Comparison of ENCODE assay signal across 8 cellular contexts in genomic region chr18:26460449-26461091, GRCh38.
A peak's percentile ranks its signal among the peaks of the same experiment; 100 is the strongest.
DNase-seq lines count a peak whose midpoint lies in the region; ATAC-seq and TF ChIP-seq lines count a peak whose summit lies in the region.

No MANE protein-coding gene starts in this region.

- H3K27me3 ChIP-seq in thymus (ENCODE audit: control insufficient read depth, insufficient read depth) (no peaks in the 10 kb centered on the region), suprapubic skin (no peaks in the 10 kb centered on the region)

- peaks cover 17% of the 10 kb centered on the region for H3K4me1 Mint-ChIP-seq in activated CD8-positive, alpha-beta memory T cell treated with anti-CD3 and anti-CD28 coated beads, Interleukin-2, amount 10 ng/mL, durations not matched to agents 7 days and 5 days

- no peak for DNase-seq in activated CD8-positive, alpha-beta memory T cell treated with anti-CD3 and anti-CD28 coated beads, Interleukin-2, amount 10 ng/mL, durations not matched to agents 7 days and 5 days
- no peak for DNase-seq in activated CD8-positive, alpha-beta memory T cell treated with anti-CD3 and anti-CD28 coated beads for 24 hours
- DNase-seq in SHP77 (lab: John Stamatoyannopoulos, UW), result peak; percentile 24 to 35
- no peak for DNase-seq in suprapubic skin (ENCODE audit: low spot score in 2 of 2)
- DNase-seq in activated naive CD4-positive, alpha-beta T cell treated with Interleukin-2 at 50 U/mL for 16 hours, result no peak

- TF ChIP-seq POLR2A in suprapubic skin (IDR thresholded peaks at IDR 0.05), result no peak

- H3K27ac ChIP-seq in thymus (ENCODE audit: low read depth) (peak overlapping the region; percentile 34), suprapubic skin (no peak overlapping the region)

- H3K4me1 ChIP-seq in thymus (ENCODE audit: control insufficient read depth, insufficient read depth, low read length) (no peaks in the 10 kb centered on the region), suprapubic skin (peaks cover 6% of the 10 kb centered on the region)

- WGBS in thymus, result 70% methylated on average over 4 of the region's 4 CpGs
- WGBS in suprapubic skin, result 39% methylated on average over 4 of the region's 4 CpGs

- no peak for ATAC-seq in activated CD8-positive, alpha-beta memory T cell treated with anti-CD3 and anti-CD28 coated beads, Interleukin-2, amount 10 ng/mL, durations not matched to agents 7 days and 5 days
- ATAC-seq in HG03135 (IDR thresholded peaks at IDR 0.05; ENCODE audit: unreplicated experiment), result peak; percentile 72
- ATAC-seq in activated CD4-positive, CD25-positive, alpha-beta regulatory T cell treated with anti-CD3 and anti-CD28 coated beads, Interleukin-2, amount 50 U/mL, for 24 hours, result no peak

- peak overlapping the region; percentile 3 for H3K27ac Mint-ChIP-seq in activated CD8-positive, alpha-beta memory T cell treated with anti-CD3 and anti-CD28 coated beads, Interleukin-2, amount 10 ng/mL, durations not matched to agents 7 days and 5 days

- no peaks in the 10 kb centered on the region for H3K27me3 Mint-ChIP-seq in activated CD8-positive, alpha-beta memory T cell treated with anti-CD3 and anti-CD28 coated beads, Interleukin-2, amount 10 ng/mL, durations not matched to agents 7 days and 5 days

- no peak for TF ChIP-seq CTCF in suprapubic skin (IDR thresholded peaks at IDR 0.05)

- H3K9me3 Mint-ChIP-seq in activated CD8-positive, alpha-beta memory T cell treated with anti-CD3 and anti-CD28 coated beads, Interleukin-2, amount 10 ng/mL, durations not matched to agents 7 days and 5 days (ENCODE audit: low read depth), result no peaks in the 10 kb centered on the region

- H3K9me3 ChIP-seq in thymus (ENCODE audit: control insufficient read depth), result no peaks in the 10 kb centered on the region
- H3K9me3 ChIP-seq in suprapubic skin, result no peaks in the 10 kb centered on the region

- no peak overlapping the region for H3K4me3 Mint-ChIP-seq in activated CD8-positive, alpha-beta memory T cell treated with anti-CD3 and anti-CD28 coated beads, Interleukin-2, amount 10 ng/mL, durations not matched to agents 7 days and 5 days

- TF ChIP-seq EP300 in suprapubic skin (IDR thresholded peaks at IDR 0.05), result no peak

- H3K36me3 ChIP-seq in thymus (ENCODE audit: control insufficient read depth, insufficient read depth), result no peaks in the 10 kb centered on the region
- peaks cover 8% of the 10 kb centered on the region for H3K36me3 ChIP-seq in suprapubic skin

- H3K4me3 ChIP-seq in thymus (ENCODE audit: low read length), result no peak overlapping the region
- no peak overlapping the region for H3K4me3 ChIP-seq in suprapubic skin

- CTCF ChIA-PET in activated CD8-positive, alpha-beta memory T cell treated with anti-CD3 and anti-CD28 coated beads, Interleukin-2, amount 10 ng/mL, durations not matched to agents 7 days and 5 days (lab: Charles Lee), result no interaction called here

- H3K36me3 Mint-ChIP-seq in activated CD8-positive, alpha-beta memory T cell treated with anti-CD3 and anti-CD28 coated beads, Interleukin-2, amount 10 ng/mL, durations not matched to agents 7 days and 5 days, result no peaks in the 10 kb centered on the region

Comparison
In these comparisons a context has a peak if more than half of its experiments do, and no peak if none do; other contexts are left out.
1. DNase-seq: peak in SHP77 (2 of 2); none in activated CD8-positive, alpha-beta memory T cell treated with anti-CD3 and anti-CD28 coated beads, Interleukin-2, amount 10 ng/mL, durations not matched to agents 7 days and 5 days (single experiment), activated CD8-positive, alpha-beta memory T cell treated with anti-CD3 and anti-CD28 coated beads for 24 hours (single experiment), suprapubic skin (0 of 2) and activated naive CD4-positive, alpha-beta T cell treated with Interleukin-2 at 50 U/mL for 16 hours (single experiment).